1 cellular context compared by ENCODE assay signal in the genomic region with DNA sequence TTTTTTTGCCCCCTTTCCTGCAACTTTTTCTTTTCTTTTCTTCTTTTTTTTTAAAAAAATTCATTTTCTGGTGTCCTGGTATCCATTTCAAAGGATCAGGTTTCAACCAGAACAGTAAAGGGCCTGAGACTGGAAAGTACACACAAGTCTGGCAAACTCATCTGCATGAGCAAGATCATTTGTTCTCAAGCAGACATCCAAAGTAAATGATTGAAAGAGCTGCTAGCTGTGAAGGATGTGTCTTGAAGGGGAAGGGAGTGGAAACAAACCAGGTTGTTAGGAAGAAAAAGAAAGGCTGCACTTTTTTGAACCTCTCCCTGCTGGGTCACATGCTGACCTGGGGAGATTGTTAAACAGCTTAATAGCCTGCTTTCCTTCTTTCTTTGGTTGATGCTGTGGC.
TF ChIP-seq lines count a peak whose summit lies in the region.

No MANE protein-coding gene starts in this region.

TF ChIP-seq in HepG2, 621 proteins besides CTCF, POLR2A, EP300 and RAD21 (continued from another document and continues in another):
- TF ChIP-seq, protein P1, sequence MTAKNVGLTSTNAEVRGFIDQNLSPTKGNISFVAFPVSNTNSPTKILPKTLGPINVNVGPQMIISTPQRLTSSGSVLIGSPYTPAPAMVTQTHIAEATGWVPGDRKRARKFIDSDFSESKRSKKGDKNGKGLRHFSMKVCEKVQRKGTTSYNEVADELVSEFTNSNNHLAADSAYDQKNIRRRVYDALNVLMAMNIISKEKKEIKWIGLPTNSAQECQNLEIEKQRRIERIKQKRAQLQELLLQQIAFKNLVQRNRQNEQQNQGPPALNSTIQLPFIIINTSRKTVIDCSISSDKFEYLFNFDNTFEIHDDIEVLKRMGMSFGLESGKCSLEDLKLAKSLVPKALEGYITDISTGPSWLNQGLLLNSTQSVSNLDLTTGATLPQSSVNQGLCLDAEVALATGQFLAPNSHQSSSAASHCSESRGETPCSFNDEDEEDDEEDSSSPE (CRISPR knock-in tag; IDR thresholded peaks at IDR 0.05) = no peak
- TF ChIP-seq FOXK1 (CRISPR knock-in tag; IDR thresholded peaks at IDR 0.05; ENCODE audit: borderline replicate concordance, low read depth) (peak; percentile 44; the same call in 1 of the 2 replicates), MATR3 (CRISPR knock-in tag; IDR thresholded peaks at IDR 0.05) (no peak), SYNCRIP (IDR thresholded peaks at IDR 0.05; ENCODE audit: insufficient read depth, low read depth, low read length) (no peak), STAG1 (CRISPR knock-in tag; IDR thresholded peaks at IDR 0.05) (no peak), FOXO1 (CRISPR knock-in tag; IDR thresholded peaks at IDR 0.05) (no peak), ZMYM4 (CRISPR knock-in tag; IDR thresholded peaks at IDR 0.05) (peak; percentile 78), ZNF713 (CRISPR knock-in tag; IDR thresholded peaks at IDR 0.05) (no peak), ZMAT3 (CRISPR knock-in tag; conservative IDR thresholded peaks at IDR 0.05) (no peak), ZNF367 (CRISPR knock-in tag; IDR thresholded peaks at IDR 0.05; ENCODE audit: borderline replicate concordance) (no peak), ZNF720 (CRISPR knock-in tag; IDR thresholded peaks at IDR 0.05) (no peak), ZSCAN21 (CRISPR knock-in tag; IDR thresholded peaks at IDR 0.05; ENCODE audit: borderline replicate concordance) (no peak), CREM (IDR thresholded peaks at IDR 0.05) (no peak), CREM (CRISPR knock-in tag; IDR thresholded peaks at IDR 0.05) (no peak), RBAK (CRISPR knock-in tag; IDR thresholded peaks at IDR 0.05) (no peak), MEIS1 (CRISPR knock-in tag; IDR thresholded peaks at IDR 0.05; ENCODE audit: borderline replicate concordance) (no peak), HIVEP1 (CRISPR knock-in tag; IDR thresholded peaks at IDR 0.05) (no peak), YY1 (IDR thresholded peaks at IDR 0.05; ENCODE audit: insufficient read depth, insufficient replicate concordance, low read depth, low read length) (no peak), TARDBP (CRISPR knock-in tag; IDR thresholded peaks at IDR 0.05) (peak; percentile 47; the same call in 1 of the 2 replicates), ZNF558 (CRISPR knock-in tag; IDR thresholded peaks at IDR 0.05; ENCODE audit: borderline replicate concordance) (no peak), ZNF224 (CRISPR knock-in tag; IDR thresholded peaks at IDR 0.05) (no peak), ATRX (CRISPR knock-in tag; IDR thresholded peaks at IDR 0.05; ENCODE audit: borderline replicate concordance) (no peak), ZSCAN20 (CRISPR knock-in tag; IDR thresholded peaks at IDR 0.05; ENCODE audit: borderline replicate concordance) (no peak), ZNF264 (CRISPR knock-in tag; IDR thresholded peaks at IDR 0.05) (no peak), SIX1 (CRISPR knock-in tag; IDR thresholded peaks at IDR 0.05; ENCODE audit: borderline replicate concordance) (peak; percentile 99), ZNF484 (CRISPR knock-in tag; IDR thresholded peaks at IDR 0.05; ENCODE audit: borderline replicate concordance, low read depth) (no peak), RBM22 (optimal IDR thresholded peaks at IDR 0.05; ENCODE audit: low read length) (peak; percentile 48), ZNF773 (CRISPR knock-in tag; IDR thresholded peaks at IDR 0.05; ENCODE audit: borderline replicate concordance) (no peak), ZFAT (CRISPR knock-in tag; conservative IDR thresholded peaks at IDR 0.05) (no peak), RBM39 (IDR thresholded peaks at IDR 0.05; ENCODE audit: low read depth, low read length, poor library complexity, severe bottlenecking) (no peak)
- TF ChIP-seq, protein P2, sequence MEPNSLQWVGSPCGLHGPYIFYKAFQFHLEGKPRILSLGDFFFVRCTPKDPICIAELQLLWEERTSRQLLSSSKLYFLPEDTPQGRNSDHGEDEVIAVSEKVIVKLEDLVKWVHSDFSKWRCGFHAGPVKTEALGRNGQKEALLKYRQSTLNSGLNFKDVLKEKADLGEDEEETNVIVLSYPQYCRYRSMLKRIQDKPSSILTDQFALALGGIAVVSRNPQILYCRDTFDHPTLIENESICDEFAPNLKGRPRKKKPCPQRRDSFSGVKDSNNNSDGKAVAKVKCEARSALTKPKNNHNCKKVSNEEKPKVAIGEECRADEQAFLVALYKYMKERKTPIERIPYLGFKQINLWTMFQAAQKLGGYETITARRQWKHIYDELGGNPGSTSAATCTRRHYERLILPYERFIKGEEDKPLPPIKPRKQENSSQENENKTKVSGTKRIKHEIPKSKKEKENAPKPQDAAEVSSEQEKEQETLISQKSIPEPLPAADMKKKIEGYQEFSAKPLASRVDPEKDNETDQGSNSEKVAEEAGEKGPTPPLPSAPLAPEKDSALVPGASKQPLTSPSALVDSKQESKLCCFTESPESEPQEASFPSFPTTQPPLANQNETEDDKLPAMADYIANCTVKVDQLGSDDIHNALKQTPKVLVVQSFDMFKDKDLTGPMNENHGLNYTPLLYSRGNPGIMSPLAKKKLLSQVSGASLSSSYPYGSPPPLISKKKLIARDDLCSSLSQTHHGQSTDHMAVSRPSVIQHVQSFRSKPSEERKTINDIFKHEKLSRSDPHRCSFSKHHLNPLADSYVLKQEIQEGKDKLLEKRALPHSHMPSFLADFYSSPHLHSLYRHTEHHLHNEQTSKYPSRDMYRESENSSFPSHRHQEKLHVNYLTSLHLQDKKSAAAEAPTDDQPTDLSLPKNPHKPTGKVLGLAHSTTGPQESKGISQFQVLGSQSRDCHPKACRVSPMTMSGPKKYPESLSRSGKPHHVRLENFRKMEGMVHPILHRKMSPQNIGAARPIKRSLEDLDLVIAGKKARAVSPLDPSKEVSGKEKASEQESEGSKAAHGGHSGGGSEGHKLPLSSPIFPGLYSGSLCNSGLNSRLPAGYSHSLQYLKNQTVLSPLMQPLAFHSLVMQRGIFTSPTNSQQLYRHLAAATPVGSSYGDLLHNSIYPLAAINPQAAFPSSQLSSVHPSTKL (CRISPR knock-in tag; IDR thresholded peaks at IDR 0.05) = peak; percentile 67
- TF ChIP-seq, protein P3, sequence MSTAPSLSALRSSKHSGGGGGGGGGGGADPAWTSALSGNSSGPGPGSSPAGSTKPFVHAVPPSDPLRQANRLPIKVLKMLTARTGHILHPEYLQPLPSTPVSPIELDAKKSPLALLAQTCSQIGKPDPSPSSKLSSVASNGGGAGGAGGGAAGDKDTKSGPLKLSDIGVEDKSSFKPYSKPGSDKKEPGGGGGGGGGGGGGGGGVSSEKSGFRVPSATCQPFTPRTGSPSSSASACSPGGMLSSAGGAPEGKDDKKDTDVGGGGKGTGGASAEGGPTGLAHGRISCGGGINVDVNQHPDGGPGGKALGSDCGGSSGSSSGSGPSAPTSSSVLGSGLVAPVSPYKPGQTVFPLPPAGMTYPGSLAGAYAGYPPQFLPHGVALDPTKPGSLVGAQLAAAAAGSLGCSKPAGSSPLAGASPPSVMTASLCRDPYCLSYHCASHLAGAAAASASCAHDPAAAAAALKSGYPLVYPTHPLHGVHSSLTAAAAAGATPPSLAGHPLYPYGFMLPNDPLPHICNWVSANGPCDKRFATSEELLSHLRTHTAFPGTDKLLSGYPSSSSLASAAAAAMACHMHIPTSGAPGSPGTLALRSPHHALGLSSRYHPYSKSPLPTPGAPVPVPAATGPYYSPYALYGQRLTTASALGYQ (CRISPR knock-in tag; IDR thresholded peaks at IDR 0.05) = no peak
- TF ChIP-seq, protein P4, sequence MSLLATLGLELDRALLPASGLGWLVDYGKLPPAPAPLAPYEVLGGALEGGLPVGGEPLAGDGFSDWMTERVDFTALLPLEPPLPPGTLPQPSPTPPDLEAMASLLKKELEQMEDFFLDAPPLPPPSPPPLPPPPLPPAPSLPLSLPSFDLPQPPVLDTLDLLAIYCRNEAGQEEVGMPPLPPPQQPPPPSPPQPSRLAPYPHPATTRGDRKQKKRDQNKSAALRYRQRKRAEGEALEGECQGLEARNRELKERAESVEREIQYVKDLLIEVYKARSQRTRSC (CRISPR knock-in tag; IDR thresholded peaks at IDR 0.05; ENCODE audit: low read depth) = no peak
- TF ChIP-seq, protein P5, sequence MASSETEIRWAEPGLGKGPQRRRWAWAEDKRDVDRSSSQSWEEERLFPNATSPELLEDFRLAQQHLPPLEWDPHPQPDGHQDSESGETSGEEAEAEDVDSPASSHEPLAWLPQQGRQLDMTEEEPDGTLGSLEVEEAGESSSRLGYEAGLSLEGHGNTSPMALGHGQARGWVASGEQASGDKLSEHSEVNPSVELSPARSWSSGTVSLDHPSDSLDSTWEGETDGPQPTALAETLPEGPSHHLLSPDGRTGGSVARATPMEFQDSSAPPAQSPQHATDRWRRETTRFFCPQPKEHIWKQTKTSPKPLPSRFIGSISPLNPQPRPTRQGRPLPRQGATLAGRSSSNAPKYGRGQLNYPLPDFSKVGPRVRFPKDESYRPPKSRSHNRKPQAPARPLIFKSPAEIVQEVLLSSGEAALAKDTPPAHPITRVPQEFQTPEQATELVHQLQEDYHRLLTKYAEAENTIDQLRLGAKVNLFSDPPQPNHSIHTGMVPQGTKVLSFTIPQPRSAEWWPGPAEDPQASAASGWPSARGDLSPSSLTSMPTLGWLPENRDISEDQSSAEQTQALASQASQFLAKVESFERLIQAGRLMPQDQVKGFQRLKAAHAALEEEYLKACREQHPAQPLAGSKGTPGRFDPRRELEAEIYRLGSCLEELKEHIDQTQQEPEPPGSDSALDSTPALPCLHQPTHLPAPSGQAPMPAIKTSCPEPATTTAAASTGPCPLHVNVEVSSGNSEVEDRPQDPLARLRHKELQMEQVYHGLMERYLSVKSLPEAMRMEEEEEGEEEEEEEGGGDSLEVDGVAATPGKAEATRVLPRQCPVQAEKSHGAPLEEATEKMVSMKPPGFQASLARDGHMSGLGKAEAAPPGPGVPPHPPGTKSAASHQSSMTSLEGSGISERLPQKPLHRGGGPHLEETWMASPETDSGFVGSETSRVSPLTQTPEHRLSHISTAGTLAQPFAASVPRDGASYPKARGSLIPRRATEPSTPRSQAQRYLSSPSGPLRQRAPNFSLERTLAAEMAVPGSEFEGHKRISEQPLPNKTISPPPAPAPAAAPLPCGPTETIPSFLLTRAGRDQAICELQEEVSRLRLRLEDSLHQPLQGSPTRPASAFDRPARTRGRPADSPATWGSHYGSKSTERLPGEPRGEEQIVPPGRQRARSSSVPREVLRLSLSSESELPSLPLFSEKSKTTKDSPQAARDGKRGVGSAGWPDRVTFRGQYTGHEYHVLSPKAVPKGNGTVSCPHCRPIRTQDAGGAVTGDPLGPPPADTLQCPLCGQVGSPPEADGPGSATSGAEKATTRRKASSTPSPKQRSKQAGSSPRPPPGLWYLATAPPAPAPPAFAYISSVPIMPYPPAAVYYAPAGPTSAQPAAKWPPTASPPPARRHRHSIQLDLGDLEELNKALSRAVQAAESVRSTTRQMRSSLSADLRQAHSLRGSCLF (CRISPR knock-in tag; IDR thresholded peaks at IDR 0.05; ENCODE audit: borderline replicate concordance) = no peak
- TF ChIP-seq, protein P6, sequence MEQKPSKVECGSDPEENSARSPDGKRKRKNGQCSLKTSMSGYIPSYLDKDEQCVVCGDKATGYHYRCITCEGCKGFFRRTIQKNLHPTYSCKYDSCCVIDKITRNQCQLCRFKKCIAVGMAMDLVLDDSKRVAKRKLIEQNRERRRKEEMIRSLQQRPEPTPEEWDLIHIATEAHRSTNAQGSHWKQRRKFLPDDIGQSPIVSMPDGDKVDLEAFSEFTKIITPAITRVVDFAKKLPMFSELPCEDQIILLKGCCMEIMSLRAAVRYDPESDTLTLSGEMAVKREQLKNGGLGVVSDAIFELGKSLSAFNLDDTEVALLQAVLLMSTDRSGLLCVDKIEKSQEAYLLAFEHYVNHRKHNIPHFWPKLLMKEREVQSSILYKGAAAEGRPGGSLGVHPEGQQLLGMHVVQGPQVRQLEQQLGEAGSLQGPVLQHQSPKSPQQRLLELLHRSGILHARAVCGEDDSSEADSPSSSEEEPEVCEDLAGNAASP (CRISPR knock-in tag; IDR thresholded peaks at IDR 0.05; ENCODE audit: borderline replicate concordance) = peak; percentile 57; the same call in 1 of the 2 replicates
- TF ChIP-seq, protein P7, sequence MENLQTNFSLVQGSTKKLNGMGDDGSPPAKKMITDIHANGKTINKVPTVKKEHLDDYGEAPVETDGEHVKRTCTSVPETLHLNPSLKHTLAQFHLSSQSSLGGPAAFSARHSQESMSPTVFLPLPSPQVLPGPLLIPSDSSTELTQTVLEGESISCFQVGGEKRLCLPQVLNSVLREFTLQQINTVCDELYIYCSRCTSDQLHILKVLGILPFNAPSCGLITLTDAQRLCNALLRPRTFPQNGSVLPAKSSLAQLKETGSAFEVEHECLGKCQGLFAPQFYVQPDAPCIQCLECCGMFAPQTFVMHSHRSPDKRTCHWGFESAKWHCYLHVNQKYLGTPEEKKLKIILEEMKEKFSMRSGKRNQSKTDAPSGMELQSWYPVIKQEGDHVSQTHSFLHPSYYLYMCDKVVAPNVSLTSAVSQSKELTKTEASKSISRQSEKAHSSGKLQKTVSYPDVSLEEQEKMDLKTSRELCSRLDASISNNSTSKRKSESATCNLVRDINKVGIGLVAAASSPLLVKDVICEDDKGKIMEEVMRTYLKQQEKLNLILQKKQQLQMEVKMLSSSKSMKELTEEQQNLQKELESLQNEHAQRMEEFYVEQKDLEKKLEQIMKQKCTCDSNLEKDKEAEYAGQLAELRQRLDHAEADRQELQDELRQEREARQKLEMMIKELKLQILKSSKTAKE (CRISPR knock-in tag; IDR thresholded peaks at IDR 0.05; ENCODE audit: borderline replicate concordance) = no peak
- TF ChIP-seq, protein P8, sequence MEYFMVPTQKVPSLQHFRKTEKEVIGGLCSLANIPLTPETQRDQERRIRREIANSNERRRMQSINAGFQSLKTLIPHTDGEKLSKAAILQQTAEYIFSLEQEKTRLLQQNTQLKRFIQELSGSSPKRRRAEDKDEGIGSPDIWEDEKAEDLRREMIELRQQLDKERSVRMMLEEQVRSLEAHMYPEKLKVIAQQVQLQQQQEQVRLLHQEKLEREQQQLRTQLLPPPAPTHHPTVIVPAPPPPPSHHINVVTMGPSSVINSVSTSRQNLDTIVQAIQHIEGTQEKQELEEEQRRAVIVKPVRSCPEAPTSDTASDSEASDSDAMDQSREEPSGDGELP (IDR thresholded peaks at IDR 0.05; ENCODE audit: borderline replicate concordance, low read depth) = no peak
- TF ChIP-seq, protein P9, sequence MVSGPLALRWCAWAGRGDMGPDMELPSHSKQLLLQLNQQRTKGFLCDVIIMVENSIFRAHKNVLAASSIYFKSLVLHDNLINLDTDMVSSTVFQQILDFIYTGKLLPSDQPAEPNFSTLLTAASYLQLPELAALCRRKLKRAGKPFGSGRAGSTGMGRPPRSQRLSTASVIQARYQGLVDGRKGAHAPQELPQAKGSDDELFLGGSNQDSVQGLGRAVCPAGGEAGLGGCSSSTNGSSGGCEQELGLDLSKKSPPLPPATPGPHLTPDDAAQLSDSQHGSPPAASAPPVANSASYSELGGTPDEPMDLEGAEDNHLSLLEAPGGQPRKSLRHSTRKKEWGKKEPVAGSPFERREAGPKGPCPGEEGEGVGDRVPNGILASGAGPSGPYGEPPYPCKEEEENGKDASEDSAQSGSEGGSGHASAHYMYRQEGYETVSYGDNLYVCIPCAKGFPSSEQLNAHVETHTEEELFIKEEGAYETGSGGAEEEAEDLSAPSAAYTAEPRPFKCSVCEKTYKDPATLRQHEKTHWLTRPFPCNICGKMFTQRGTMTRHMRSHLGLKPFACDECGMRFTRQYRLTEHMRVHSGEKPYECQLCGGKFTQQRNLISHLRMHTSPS (CRISPR knock-in tag; IDR thresholded peaks at IDR 0.05; ENCODE audit: low read depth) = no peak
- TF ChIP-seq, protein P10, sequence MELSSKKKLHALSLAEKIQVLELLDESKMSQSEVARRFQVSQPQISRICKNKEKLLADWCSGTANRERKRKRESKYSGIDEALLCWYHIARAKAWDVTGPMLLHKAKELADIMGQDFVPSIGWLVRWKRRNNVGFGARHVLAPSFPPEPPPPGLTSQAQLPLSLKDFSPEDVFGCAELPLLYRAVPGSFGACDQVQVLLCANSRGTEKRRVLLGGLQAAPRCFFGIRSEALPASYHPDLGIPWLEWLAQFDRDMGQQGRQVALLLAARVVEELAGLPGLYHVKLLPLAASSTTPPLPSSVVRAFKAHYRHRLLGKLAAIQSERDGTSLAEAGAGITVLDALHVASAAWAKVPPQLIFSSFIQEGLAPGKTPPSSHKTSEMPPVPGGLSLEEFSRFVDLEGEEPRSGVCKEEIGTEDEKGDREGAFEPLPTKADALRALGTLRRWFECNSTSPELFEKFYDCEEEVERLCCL (CRISPR knock-in tag; IDR thresholded peaks at IDR 0.05; ENCODE audit: borderline replicate concordance) = no peak
